Comparison of ENCODE assay signal across 24 cellular contexts in the genomic region with DNA sequence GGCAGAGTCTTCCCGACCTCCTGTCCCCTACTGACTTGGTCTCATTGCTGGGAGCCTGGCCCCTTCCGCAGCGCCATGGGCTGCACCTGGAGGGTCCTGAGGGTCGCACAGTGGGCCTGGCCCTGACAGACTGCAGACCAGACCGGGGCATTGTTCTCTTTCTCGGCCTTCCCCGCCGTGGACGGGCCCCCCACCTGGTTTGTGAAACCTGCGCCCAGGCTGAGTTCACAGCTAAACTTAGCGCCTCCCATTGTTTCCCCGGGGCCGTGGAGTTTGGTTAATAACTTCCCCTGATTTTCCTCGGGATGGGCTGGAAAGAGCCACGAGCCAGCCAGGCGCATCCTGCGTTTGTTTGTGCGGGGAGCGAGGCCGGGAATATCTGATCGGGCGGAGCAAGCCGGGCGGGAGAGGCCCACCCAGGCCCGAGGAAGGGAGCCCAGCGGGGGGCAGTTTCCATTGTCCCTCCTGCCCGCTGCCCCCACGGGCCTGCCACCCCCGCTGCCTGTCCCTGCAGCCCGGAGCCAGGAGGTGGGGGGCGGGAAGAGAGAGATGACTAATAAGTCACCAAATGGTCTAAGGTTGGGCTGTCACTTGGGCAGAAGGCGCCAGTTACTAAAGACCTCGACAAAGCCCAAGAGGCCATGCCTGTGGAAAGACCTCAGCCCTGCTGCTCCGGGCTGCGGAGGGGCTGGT. TPM values are rescaled to one million over a fixed set of nuclear protein-coding genes. Genes with fewer than 3 reads are reported as not detected.
"Had no signal": no experiment of that assay in that cellular context is flagged by ENCODE, and none has a peak within 500 bp of the region (broad histone marks: within the 10 kb centered on the region; RNA-seq: fewer than 3 reads in every experiment).

No MANE protein-coding gene starts in this region.

- H3K4me1 Mint-ChIP-seq: activated CD4-positive, alpha-beta T cell treated with anti-CD3 and anti-CD28 coated beads, Interleukin-2, amount 10 ng/mL, durations not matched to agents 24 days and 14 days; central memory CD8-positive, alpha-beta T cell; naive thymus-derived CD4-positive, alpha-beta T cell; T-cell had no signal

- H3K4me3 Mint-ChIP-seq: activated CD4-positive, alpha-beta T cell treated with anti-CD3 and anti-CD28 coated beads, Interleukin-2, amount 10 ng/mL, durations not matched to agents 24 days and 14 days; activated CD8-positive, alpha-beta T cell treated with anti-CD3 and anti-CD28 coated beads for 36 hours; activated naive CD4-positive, alpha-beta T cell treated with anti-CD3 and anti-CD28 coated beads for 36 hours; activated T-cell treated with anti-CD3 and anti-CD28 coated beads, Interleukin-2, amount 50 U/mL, for 24 hours; central memory CD8-positive, alpha-beta T cell; naive thymus-derived CD4-positive, alpha-beta T cell; neural progenitor cell; T-cell had no signal

- H3K9me3 Mint-ChIP-seq: activated CD4-positive, alpha-beta T cell treated with anti-CD3 and anti-CD28 coated beads, Interleukin-2, amount 10 ng/mL, durations not matched to agents 24 days and 14 days; activated T-cell treated with anti-CD3 and anti-CD28 coated beads, Interleukin-2, amount 50 U/mL, for 24 hours; activated T-helper 2 cell treated with anti-CD3 and anti-CD28 coated beads, Interferon-gamma antibody, Interleukin-2, Interleukin-4, amounts not matched to agents 10 μg/mL and 5 μg/mL and 100 μg/mL, durations not matched to agents 14 hours and 24 hours and 36 hours; central memory CD8-positive, alpha-beta T cell had no signal

- H3K27me3 ChIP-seq: brain microvascular endothelial cell, colonic mucosa, neural progenitor cell, ovary, tibial nerve, uterus had no signal

- H3K36me3 Mint-ChIP-seq: T-cell had no signal

- DNase-seq: activated CD4-positive, alpha-beta T cell treated with anti-CD3 and anti-CD28 coated beads, Interleukin-2, amount 10 ng/mL, durations not matched to agents 24 days and 14 days; activated CD4-positive, CD25-positive, alpha-beta regulatory T cell; activated CD8-positive, alpha-beta T cell treated with anti-CD3 and anti-CD28 coated beads for 36 hours; activated naive CD4-positive, alpha-beta T cell treated with anti-CD3 and anti-CD28 coated beads for 36 hours; activated T-cell treated with anti-CD3 and anti-CD28 coated beads, Interleukin-2, amount 50 U/mL, for 24 hours; brain microvascular endothelial cell; colonic mucosa; esophagus squamous epithelium; hypothalamus; mesendoderm; naive thymus-derived CD4-positive, alpha-beta T cell; ovary; stimulated activated CD4-positive, alpha-beta T cell treated with anti-CD3 and anti-CD28 coated beads, Interleukin-12 subunit alpha, Interleukin-12 subunit beta, amount 100 ng/mL, for 4 hours; stimulated activated CD4-positive, alpha-beta T cell treated with anti-CD3 and anti-CD28 coated beads, Interleukin-2, amount 100 ng/mL, for 24 hours; stimulated activated naive CD4-positive, alpha-beta T cell treated with Interleukin-2 at 50 U/mL for 16 hours; substantia nigra; T-cell; T-helper 9 cell had no signal

- H3K4me1 ChIP-seq: colonic mucosa, neural progenitor cell, uterus had no signal

- ATAC-seq: activated CD8-positive, alpha-beta T cell treated with anti-CD3 and anti-CD28 coated beads for 36 hours; naive thymus-derived CD4-positive, alpha-beta T cell; SK-N-SH treated with all-trans-retinoic acid at 6 μM for 48 hours; T-cell had no signal

- H3K27ac Mint-ChIP-seq: activated CD4-positive, alpha-beta T cell treated with anti-CD3 and anti-CD28 coated beads, Interleukin-2, amount 10 ng/mL, durations not matched to agents 24 days and 14 days; activated CD8-positive, alpha-beta T cell treated with anti-CD3 and anti-CD28 coated beads for 36 hours; activated naive CD4-positive, alpha-beta T cell treated with anti-CD3 and anti-CD28 coated beads for 36 hours; activated T-cell treated with anti-CD3 and anti-CD28 coated beads, Interleukin-2, amount 50 U/mL, for 24 hours; activated T-helper 2 cell treated with anti-CD3 and anti-CD28 coated beads, Interferon-gamma antibody, Interleukin-2, Interleukin-4, amounts not matched to agents 10 μg/mL and 5 μg/mL and 100 μg/mL, durations not matched to agents 14 hours and 24 hours and 36 hours; naive thymus-derived CD4-positive, alpha-beta T cell; neural progenitor cell; T-cell had no signal

- H3K9me3 ChIP-seq: colonic mucosa, uterus had no signal

- H3K36me3 ChIP-seq: brain microvascular endothelial cell, colonic mucosa, esophagus squamous epithelium, neural progenitor cell, ovary, uterus had no signal

- H3K27ac ChIP-seq: brain microvascular endothelial cell, colonic mucosa, neural progenitor cell, ovary, uterus had no signal

- H3K27me3 Mint-ChIP-seq: activated CD4-positive, alpha-beta T cell treated with anti-CD3 and anti-CD28 coated beads, Interleukin-2, amount 10 ng/mL, durations not matched to agents 24 days and 14 days had no signal

- H3K4me3 ChIP-seq: colonic mucosa, esophagus squamous epithelium, neural progenitor cell, ovary, tibial nerve, uterus had no signal

RNA-seq across cellular contexts. Expression of gene ARHGEF16, which starts 39.1 kb away (rescaled TPM):
- total RNA-seq: activated CD4-positive, alpha-beta T cell treated with anti-CD3 and anti-CD28 coated beads, Interleukin-2, amount 10 ng/mL, durations not matched to agents 24 days and 14 days; activated CD8-positive, alpha-beta T cell treated with anti-CD3 and anti-CD28 coated beads for 36 hours; activated T-helper 2 cell treated with anti-CD3 and anti-CD28 coated beads, Interferon-gamma antibody, Interleukin-2, Interleukin-4, amounts not matched to agents 10 μg/mL and 5 μg/mL and 100 μg/mL, durations not matched to agents 14 hours and 24 hours and 36 hours had no signal
- polyA plus RNA-seq: naive thymus-derived CD4-positive, alpha-beta T cell had no signal
